In genomic region chr14:21978184-21978998, GRCh38 we compare ENCODE assay signal across 8 cellular contexts.
DNase-seq lines count a peak whose midpoint lies in the region; ATAC-seq and TF ChIP-seq lines count a peak whose summit lies in the region.

No MANE protein-coding gene starts in this region.

- DNase-seq in DMS 273 (lab: John Stamatoyannopoulos, UW; ENCODE audit: unreplicated experiment) (peak; percentile 67), DMS 273 treated with DMSO at 0.1 percent for 48 hours (lab: John Stamatoyannopoulos, UW) (no peak), astrocyte of the spinal cord (ENCODE audit: low read depth, low spot score) (peak; percentile 16), kidney tubule cell (ENCODE audit: low spot score) (peak; percentile 53), ureter (ENCODE audit: low spot score) (no peak)
- peak; percentile 44 for DNase-seq in T-helper 2 cell treated with Interferon-gamma antibody and Interleukin-4, amounts not matched to agents 5 μg/mL and 100 μg/mL, for 36 hours (ENCODE audit: low spot score)
- peak; percentile 56 for DNase-seq in stimulated activated naive CD8-positive, alpha-beta T cell treated with anti-CD3 and anti-CD28 coated beads, Interleukin-15, Interleukin-2, amounts not matched to agents 100 U/mL and 50 U/mL, for 24 hours

- peak; percentile 62 for ATAC-seq in HG03432 (IDR thresholded peaks at IDR 0.05; ENCODE audit: unreplicated experiment)
- peak; percentile 69 for ATAC-seq in stimulated activated naive CD8-positive, alpha-beta T cell treated with anti-CD3 and anti-CD28 coated beads, Interleukin-15, Interleukin-2, amounts not matched to agents 100 U/mL and 50 U/mL, for 24 hours

- peak overlapping the region; percentile 45 for H3K27ac Mint-ChIP-seq in T-helper 2 cell treated with Interferon-gamma antibody and Interleukin-4, amounts not matched to agents 5 μg/mL and 100 μg/mL, for 36 hours

- peak; percentile 77 for TF ChIP-seq CTCF in astrocyte of the spinal cord (IDR thresholded peaks at IDR 0.05; ENCODE audit: low read depth, low read length)

- peak overlapping the region; percentile 82 for H3K4me3 Mint-ChIP-seq in T-helper 2 cell treated with Interferon-gamma antibody and Interleukin-4, amounts not matched to agents 5 μg/mL and 100 μg/mL, for 36 hours

- in situ Hi-C loops in astrocyte of the spinal cord (cut with HindIII; ENCODE audit: low sequenced_read_pairs), result no loop called here

- H3K4me1 Mint-ChIP-seq in T-helper 2 cell treated with Interferon-gamma antibody and Interleukin-4, amounts not matched to agents 5 μg/mL and 100 μg/mL, for 36 hours (ENCODE audit: low read depth), result peaks cover 33% of the 10 kb centered on the region

- no peaks in the 10 kb centered on the region for H3K36me3 Mint-ChIP-seq in T-helper 2 cell treated with Interferon-gamma antibody and Interleukin-4, amounts not matched to agents 5 μg/mL and 100 μg/mL, for 36 hours (ENCODE audit: low read depth)

- peaks cover 8% of the 10 kb centered on the region for H3K27me3 Mint-ChIP-seq in T-helper 2 cell treated with Interferon-gamma antibody and Interleukin-4, amounts not matched to agents 5 μg/mL and 100 μg/mL, for 36 hours (ENCODE audit: low read depth)

- no peaks in the 10 kb centered on the region for H3K9me3 Mint-ChIP-seq in T-helper 2 cell treated with Interferon-gamma antibody and Interleukin-4, amounts not matched to agents 5 μg/mL and 100 μg/mL, for 36 hours

- no peak overlapping the region for H3K4me3 ChIP-seq in astrocyte of the spinal cord (ENCODE audit: low read depth, low read length)

Comparison
In these comparisons a context has a peak if more than half of its experiments do, and no peak if none do; other contexts are left out.
1. DNase-seq: peak in DMS 273 (single experiment), T-helper 2 cell treated with Interferon-gamma antibody and Interleukin-4, amounts not matched to agents 5 μg/mL and 100 μg/mL, for 36 hours (single experiment), astrocyte of the spinal cord (single experiment), kidney tubule cell (single experiment) and stimulated activated naive CD8-positive, alpha-beta T cell treated with anti-CD3 and anti-CD28 coated beads, Interleukin-15, Interleukin-2, amounts not matched to agents 100 U/mL and 50 U/mL, for 24 hours (single experiment); none in DMS 273 treated with DMSO at 0.1 percent for 48 hours (single experiment) and ureter (single experiment).